In genomic region chr19:5394907-5395505, GRCh38 we compare ENCODE assay signal across 29 cellular contexts. TPM values are rescaled to one million over a fixed set of nuclear protein-coding genes. Genes with fewer than 3 reads are reported as not detected.
DNase-seq lines count a peak whose midpoint lies in the region; ATAC-seq, FAIRE-seq and TF ChIP-seq lines count a peak whose summit lies in the region.
"Had no signal": no experiment of that assay in that cellular context is flagged by ENCODE, and none has a peak within 500 bp of the region (broad histone marks: within the 10 kb centered on the region; RNA-seq: fewer than 3 reads in every experiment).

No MANE protein-coding gene starts in this region.

- no peak overlapping the region for H3K4me3 Mint-ChIP-seq in GM23338
- H3K4me3 Mint-ChIP-seq: activated T-cell treated with anti-CD3 and anti-CD28 coated beads, Interleukin-2, amount 50 U/mL, for 4 hours; naive thymus-derived CD8-positive, alpha-beta T cell; T-helper 1 cell treated with Interleukin-12 subunit alpha and Interleukin-12 subunit beta and Interleukin-4 antibody, amounts not matched to agents 30 μg/mL and 1 μg/mL, for 36 hours had no signal

- no peaks in the 10 kb centered on the region for H3K9me3 ChIP-seq in K562 (replicated peaks; ENCODE audit: control insufficient read depth, insufficient read depth, low read depth, low read length)
- peaks cover 0 to 4% (median 0%) of the 10 kb centered on the region in 12 donors for H3K9me3 ChIP-seq in heart left ventricle
- H3K9me3 ChIP-seq: ascending aorta, colonic mucosa, ovary, upper lobe of left lung had no signal

- DNase-seq in D341Med (ENCODE audit: low spot score) = peak; percentile 39
- DNase-seq in GM23338 (ENCODE audit: low spot score) = peak; percentile 74
- DNase-seq in K562 (ENCODE audit: extremely low read depth in 1 of 4, low spot score in 3 of 4) = no peak
- peak; percentile 43 for DNase-seq in left kidney (ENCODE audit: low read depth, low spot score)
- DNase-seq in pons (ENCODE audit: low spot score) = no peak
- DNase-seq in heart left ventricle = no peak
- DNase-seq: activated CD4-positive, alpha-beta T cell treated with anti-CD3 and anti-CD28 coated beads, Interleukin-2, amount 50 U/mL, for 1 hour; activated CD4-positive, CD25-positive, alpha-beta regulatory T cell; activated gamma-delta T cell treated with Interleukin-2 at 50 U/mL for 16 hours; activated T-cell treated with anti-CD3 and anti-CD28 coated beads, Interleukin-2, amount 50 U/mL, for 4 hours; colonic mucosa; DND-41; effector memory CD4-positive, alpha-beta T cell; erythroblast; KBM-7; kidney; naive thymus-derived CD8-positive, alpha-beta T cell; NCI-H1092 treated with DMSO at 0.1 percent for 48 hours; NK-92 treated with Interleukin-12 subunit alpha and Interleukin-12 subunit beta, amount 100 ng/mL, for 24 hours; ovary; stimulated activated naive CD4-positive, alpha-beta T cell; upper lobe of left lung had no signal

- peak overlapping the region; percentile 77 for H3K4me2 ChIP-seq in GM23338
- no peak overlapping the region for H3K4me2 ChIP-seq in K562 (ENCODE audit: insufficient read depth, low read length)

- no peak overlapping the region for H3K9ac ChIP-seq in K562 (ENCODE audit: insufficient read depth in 1 of 2, low read depth in 2 of 2, low read length in 2 of 2)

- TF ChIP-seq RAD21 in K562 (CRISPR knock-in tag; conservative IDR thresholded peaks at IDR 0.05 in 1 of 2, IDR thresholded peaks at IDR 0.05 in 1 of 2) = no peak

- no peaks in the 10 kb centered on the region for H4K20me1 ChIP-seq in GM23338 (replicated peaks; ENCODE audit: insufficient read depth)
- H4K20me1 ChIP-seq in K562 (replicated peaks; ENCODE audit: control insufficient read depth, insufficient read depth, low read length) = peaks cover 7% of the 10 kb centered on the region

- H3K9me1 ChIP-seq in K562 (ENCODE audit: control insufficient read depth, insufficient read depth, low read length) = no peaks in the 10 kb centered on the region

- H3K27ac Mint-ChIP-seq in GM23338 = no peak overlapping the region
- H3K27ac Mint-ChIP-seq: naive thymus-derived CD8-positive, alpha-beta T cell; T-helper 1 cell treated with Interleukin-12 subunit alpha and Interleukin-12 subunit beta and Interleukin-4 antibody, amounts not matched to agents 30 μg/mL and 1 μg/mL, for 36 hours had no signal

- H3K27ac ChIP-seq in GM23338 (ENCODE audit: low read depth) (no peak overlapping the region), K562 (ENCODE audit: extremely low read depth, low read depth, low read length) (no peak overlapping the region), heart left ventricle (no peak overlapping the region)
- H3K27ac ChIP-seq: ascending aorta, colonic mucosa, ovary, skin epidermis, upper lobe of left lung had no signal

- BruUV-seq in K562 (replicated peaks; lab: Mats Ljungman, UMichigan) = no TSS peak

- WGBS in K562 (ENCODE audit: insufficient coverage, low coverage, missing lambda C conversion rate) = 4% methylated on average over 19 of the region's 33 CpGs
- WGBS in heart left ventricle, 4 donors = 16 to 28% (median 18%) methylated on average over 20 to 33 of the region's 33 CpGs

- POLR2A ChIA-PET in K562 (lab: Yijun Ruan, JAX) = no interaction called here

- no peak for FAIRE-seq in K562 (lab: Jason Lieb, UNC)
- FAIRE-seq: HTR-8/SVneo, kidney had no signal

- no peak for TF ChIP-seq CTCF in GM23338 (conservative IDR thresholded peaks at IDR 0.05; ENCODE audit: low read depth in 2 of 2)
- no peak for TF ChIP-seq CTCF in K562 (IDR thresholded peaks at IDR 0.05 in 2 of 3, conservative IDR thresholded peaks at IDR 0.05 in 1 of 3; ENCODE audit: insufficient read depth in 2 of 3, low read depth in 1 of 3, low read length in 3 of 3)
- TF ChIP-seq CTCF in heart left ventricle (IDR thresholded peaks at IDR 0.05) = no peak

- CTCF ChIA-PET in K562 (lab: Yijun Ruan, JAX; ENCODE audit: low intra/inter-chr PET ratio) = no interaction called here

- H3K9me3 Mint-ChIP-seq in GM23338 = no peaks in the 10 kb centered on the region; the same call in 2 of the 3 replicates
- H3K9me3 Mint-ChIP-seq: activated T-cell treated with anti-CD3 and anti-CD28 coated beads, Interleukin-2, amount 50 U/mL, for 4 hours had no signal

- H3K27me3 Mint-ChIP-seq in GM23338 (ENCODE audit: insufficient read depth, low read depth, poor library complexity) = peaks cover 17% of the 10 kb centered on the region

- intact Hi-C loops in K562 (cut with micrococcal nuclease) = no loop called here
- intact Hi-C loops in heart left ventricle (cut with DNase I) = no loop called here

- TF ChIP-seq POLR2A in K562 (conservative IDR thresholded peaks at IDR 0.05) (no peak), heart left ventricle (IDR thresholded peaks at IDR 0.05) (no peak)

- in situ Hi-C loops in K562 (cut with MboI) = no loop called here

- no peaks in the 10 kb centered on the region for H3K27me3 ChIP-seq in GM23338 (ENCODE audit: insufficient read depth)
- peaks cover 4 to 6% of the 10 kb centered on the region in 2 experiments; a peak in 2 of 5 replicates for H3K27me3 ChIP-seq in K562 (ENCODE audit: control insufficient read depth in 2 of 2, insufficient read depth in 2 of 2, low read length in 2 of 2)
- peaks cover 20 to 94% (median 47%) of the 10 kb centered on the region in 9 donors for H3K27me3 ChIP-seq in heart left ventricle
- H3K27me3 ChIP-seq: colonic mucosa, ovary had no signal

- H3K4me3 ChIP-seq in GM23338 = peak overlapping the region; percentile 36; the same call in 1 of the 2 replicates
- no peak overlapping the region for H3K4me3 ChIP-seq in K562
- no peak overlapping the region for H3K4me3 ChIP-seq in heart left ventricle
- H3K4me3 ChIP-seq: ascending aorta, colonic mucosa, ovary, skin epidermis, upper lobe of left lung had no signal

- H2AFZ ChIP-seq in GM23338 (no peak overlapping the region; the same call in 1 of the 2 replicates), K562 (ENCODE audit: low read depth, low read length) (no peak overlapping the region)

- peaks cover 38% of the 10 kb centered on the region for H3K4me1 Mint-ChIP-seq in GM23338

- peak; percentile 65 for ATAC-seq in GM23338
- ATAC-seq in K562 = no peak
- no peak for ATAC-seq in heart left ventricle
- ATAC-seq in GM21786 (IDR thresholded peaks at IDR 0.05; ENCODE audit: unreplicated experiment) = no peak
- ATAC-seq: activated T-cell treated with anti-CD3 and anti-CD28 coated beads, Interleukin-2, amount 50 U/mL, for 4 hours; naive thymus-derived CD8-positive, alpha-beta T cell; PC-3; SK-N-SH treated with all-trans-retinoic acid at 6 μM for 48 hours had no signal

- TF ChIP-seq EP300 in K562 (IDR thresholded peaks at IDR 0.05; ENCODE audit: low read length) = no peak

- H3K4me1 ChIP-seq in GM23338 (ENCODE audit: insufficient read depth) (peaks cover 19% of the 10 kb centered on the region), K562 (replicated peaks in 1 of 2; ENCODE audit: control insufficient read depth in 2 of 2, insufficient read depth in 2 of 2, low read length in 2 of 2) (no peaks in the 10 kb centered on the region; a peak in 2 of 5 replicates), heart left ventricle (no peaks in the 10 kb centered on the region)
- H3K4me1 ChIP-seq: ascending aorta, colonic mucosa, upper lobe of left lung had no signal

- H3F3A ChIP-seq in GM23338 (replicated peaks; ENCODE audit: low read depth) = no peaks in the 10 kb centered on the region; the same call in 1 of the 2 replicates

- no peaks in the 10 kb centered on the region for H3K36me3 ChIP-seq in GM23338 (ENCODE audit: insufficient read depth)
- H3K36me3 ChIP-seq in K562 (ENCODE audit: control insufficient read depth, insufficient read depth, low read length) = no peaks in the 10 kb centered on the region
- no peaks in the 10 kb centered on the region for H3K36me3 ChIP-seq in heart left ventricle
- H3K36me3 ChIP-seq: ascending aorta, colonic mucosa, ovary, upper lobe of left lung had no signal

- no peaks in the 10 kb centered on the region for H3K9me2 ChIP-seq in GM23338 (ENCODE audit: insufficient read depth)

- H3K79me2 ChIP-seq in GM23338 (replicated peaks; ENCODE audit: insufficient read depth) = no peaks in the 10 kb centered on the region
- no peaks in the 10 kb centered on the region for H3K79me2 ChIP-seq in K562 (ENCODE audit: control insufficient read depth, insufficient read depth, low read length)

- no peaks in the 10 kb centered on the region for H3K36me3 Mint-ChIP-seq in GM23338 (ENCODE audit: low read depth)

TF ChIP-seq in GM23338, 12 proteins besides CTCF, POLR2A, EP300 and RAD21 (continues in another document):
- TF ChIP-seq ZNF114 (CRISPR knock-in tag; IDR thresholded peaks at IDR 0.05) (no peak), POLR2AphosphoS5 (IDR thresholded peaks at IDR 0.05; ENCODE audit: low read depth) (no peak)

TF ChIP-seq in K562, 482 proteins besides CTCF, POLR2A, EP300 and RAD21 (continues in another document):
- TF ChIP-seq PPARD (CRISPR knock-in tag; IDR thresholded peaks at IDR 0.05) (no peak), ETV1 (tag; conservative IDR thresholded peaks at IDR 0.05; ENCODE audit: low read depth) (no peak), TFAM (CRISPR knock-in tag; conservative IDR thresholded peaks at IDR 0.05) (no peak), CBX1 (IDR thresholded peaks at IDR 0.05; ENCODE audit: low read depth) (no peak), RFX1 (IDR thresholded peaks at IDR 0.05) (peak; percentile 75)

RNA-seq across cellular contexts. Expression of gene PTPRS, which starts 54.4 kb away (rescaled TPM):
- total RNA-seq in GM23338 (2014; rRNA removed; shearing (Covaris generic)) = 225 and 290 TPM in 2 replicates
- 20.6 and 20.7 TPM in 2 replicates for polyA plus RNA-seq in GM23338 (2016; fragmentation: Nextera tagmentation; extraction: Ambion mirVana)
- total RNA-seq in K562 (2011; cell fraction: chromatin; rRNA removed; ENCODE audit: low replicate concordance) = 79.8 and 180 TPM in 2 replicates
- total RNA-seq in K562 (2011; cell fraction: nucleolus; rRNA removed) = 97.4 and 130 TPM in 2 replicates
- 85.8 and 89.2 TPM in 2 replicates for total RNA-seq in K562 (2011; cell fraction: nucleoplasm; rRNA removed)
- 26.4 and 28.0 TPM in 2 replicates for total RNA-seq in K562 (2014; rRNA removed)
- total RNA-seq in K562 (2014; rRNA removed; fragmentation: Illumina TruSeq; extraction: Trizol) = 6.1 and 6.7 TPM in 2 replicates
- 14.1 and 15.1 TPM in 2 replicates for total RNA-seq in K562 (2015; rRNA removed; fragmentation: Illumina TruSeq; extraction: Trizol)
- total RNA-seq in K562 (2021) = 45.2 and 49.4 TPM in 2 replicates
- 14.9 and 17.4 TPM in 2 replicates for polyA plus RNA-seq in K562 (2011; rRNA removed)
- 14.3 and 32.7 TPM in 2 replicates for polyA plus RNA-seq in K562 (2011; cell fraction: cytosol; rRNA removed)
- 54.1 and 106 TPM in 2 replicates for polyA plus RNA-seq in K562 (2011; cell fraction: nucleus; rRNA removed)
- polyA plus RNA-seq in K562 (2012) = 23.1 and 29.5 TPM in 2 replicates
- polyA plus RNA-seq in K562 (2014; fragmentation: Illumina TruSeq; extraction: Trizol) = 8.3 and 10.7 TPM in 2 replicates
- 1 to 10 TPM; 1.1 to 1.2 TPM for polyA plus RNA-seq in K562 (2014; fragmentation: Nextera tagmentation; extraction: Ambion mirVana)
- polyA plus RNA-seq in K562 (2014; rRNA removed) = 26.9 and 27.4 TPM in 2 replicates
- polyA minus RNA-seq in K562 (2011; rRNA and poly(A)+ RNA removed) = 11.5 and 28.9 TPM in 2 replicates
- polyA minus RNA-seq in K562 (2011; cell fraction: cytosol; rRNA and poly(A)+ RNA removed) = 41.9 and 44.2 TPM in 2 replicates
- 27.2 and 33.5 TPM in 2 replicates for polyA minus RNA-seq in K562 (2011; cell fraction: nucleus; rRNA and poly(A)+ RNA removed)
- total RNA-seq in heart left ventricle = 100 to 1,000 TPM in 1 of 9 donors, 10 to 100 TPM in 8; 20.0 to 113 (median 33.0) TPM
- polyA plus RNA-seq in heart left ventricle = 10 to 100 TPM in 1 of 2 donors, 1 to 10 TPM in 1; 6.3 to 10.6 TPM

Comparison
In these comparisons a context has a peak if more than half of its experiments do, and no peak if none do; other contexts are left out.
1. DNase-seq: peak in D341Med (single experiment), GM23338 (single experiment) and left kidney (single experiment); none in K562 (0 of 4), pons (single experiment) and heart left ventricle (0 of 5).